Comparison of ENCODE assay signal across 8 cellular contexts in the genomic region with DNA sequence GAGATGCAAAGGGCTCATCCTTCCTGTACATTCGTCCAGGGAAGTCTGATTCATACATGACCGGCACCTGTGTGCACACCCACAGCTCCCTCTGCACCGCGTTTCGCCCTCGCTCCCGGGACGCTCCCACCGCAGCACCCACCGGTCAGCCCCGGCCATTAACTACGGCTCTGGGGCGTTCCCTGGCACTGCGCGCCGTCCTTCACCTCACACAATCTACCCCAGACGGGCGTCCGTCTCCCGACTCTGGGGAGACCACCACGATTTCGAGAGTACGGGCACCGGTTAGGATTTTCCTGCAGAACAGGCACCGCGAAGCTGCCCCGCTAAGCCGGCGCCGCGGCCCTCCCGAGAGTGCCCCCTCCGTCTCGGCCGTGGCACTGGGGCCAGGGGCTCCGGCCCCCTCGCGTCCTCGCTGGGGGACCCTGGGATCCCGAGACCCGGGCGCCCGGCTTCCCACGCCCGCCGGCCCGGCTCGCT. TPM values are rescaled to one million over a fixed set of nuclear protein-coding genes. Genes with fewer than 3 reads are reported as not detected.
DNase-seq lines count a peak whose midpoint lies in the region; ATAC-seq and TF ChIP-seq lines count a peak whose summit lies in the region.

No MANE protein-coding gene starts in this region.

- H3K36me3 Mint-ChIP-seq in T-cell = peaks cover 7% of the 10 kb centered on the region

- H3K36me3 ChIP-seq in brain microvascular endothelial cell (replicated peaks) (no peaks in the 10 kb centered on the region), skeletal muscle tissue (ENCODE audit: control insufficient read depth in 3 of 3, insufficient read depth in 3 of 3, low read length in 3 of 3) (peaks cover 2 to 9% (median 8%) of the 10 kb centered on the region in 3 donors)

- H3K27me3 Mint-ChIP-seq in T-cell = no peaks in the 10 kb centered on the region

- no peaks in the 10 kb centered on the region for H3K9me3 Mint-ChIP-seq in T-cell

- peak overlapping the region; percentile 88 to 91 for H3K27ac Mint-ChIP-seq in T-cell

- in situ Hi-C loops in brain microvascular endothelial cell (cut with HindIII; ENCODE audit: low pct_ligation_motif_present, low sequenced_read_pairs) = no loop called here

- H3K27ac ChIP-seq in brain microvascular endothelial cell (peak overlapping the region; percentile 93), skeletal muscle tissue (ENCODE audit: low read depth, low read length) (peak overlapping the region; percentile 96)

- POLR2A ChIA-PET in T-cell (lab: Charles Lee) = no interaction called here

- DNase-seq in COLO668 (lab: John Stamatoyannopoulos, UW; ENCODE audit: unreplicated experiment) (peak; percentile 48), T-cell (peak in 6 of 34 experiments; percentile 1 to 17 (median 10)), brain microvascular endothelial cell (peak; percentile 12), iPS-NIHi11 (ENCODE audit: low spot score) (peak; percentile 75), DMS79 treated with DMSO at 0.1 percent for 48 hours (lab: John Stamatoyannopoulos, UW) (no peak)

- ATAC-seq in GM19467 (IDR thresholded peaks at IDR 0.05; ENCODE audit: unreplicated experiment) = peak; percentile 38
- peak; percentile 32 for ATAC-seq in HG03521 (IDR thresholded peaks at IDR 0.05; ENCODE audit: unreplicated experiment)
- peak; percentile 21 to 39 (median 29) for ATAC-seq in T-cell (replicated peaks in 1 of 4)

- CTCF ChIA-PET in T-cell (lab: Charles Lee) = no interaction called here

- no peaks in the 10 kb centered on the region for H3K9me3 ChIP-seq in skeletal muscle tissue (ENCODE audit: control insufficient read depth in 3 of 3, low read length in 3 of 3)

- peak overlapping the region; percentile 83 to 94 (median 92) for H3K4me3 Mint-ChIP-seq in T-cell

- H3K4me1 Mint-ChIP-seq in T-cell = peaks cover 34 to 42% (median 35%) of the 10 kb centered on the region in 3 donors

- H3K27me3 ChIP-seq in brain microvascular endothelial cell (replicated peaks) (no peaks in the 10 kb centered on the region), skeletal muscle tissue (ENCODE audit: control insufficient read depth in 3 of 3, insufficient read depth in 3 of 3, low read length in 3 of 3) (no peaks in the 10 kb centered on the region)

- H3K4me1 ChIP-seq in skeletal muscle tissue (ENCODE audit: control insufficient read depth in 3 of 3, insufficient read depth in 3 of 3, low read length in 3 of 3) = peaks cover 6 to 19% (median 16%) of the 10 kb centered on the region in 3 donors

- H3K4me3 ChIP-seq in brain microvascular endothelial cell (ENCODE audit: low read depth, low read length) (peak overlapping the region; percentile 86), skeletal muscle tissue (ENCODE audit: low read length in 3 of 3) (peak overlapping the region; percentile 69 to 96 (median 95))

- TF ChIP-seq CTCF in brain microvascular endothelial cell (IDR thresholded peaks at IDR 0.05; ENCODE audit: low read depth, low read length, missing control alignments) = no peak

- H3K9ac ChIP-seq in skeletal muscle tissue (ENCODE audit: low read depth in 1 of 3, low read length in 3 of 3) = peak overlapping the region; percentile 93 to 99 (median 98)

RNA-seq across cellular contexts. Expression of a gene that starts 0.4 kb away (rescaled TPM):
- total RNA-seq in T-cell (10 to 100 TPM; 18.6 to 28.9 (median 26.0) TPM), skeletal muscle tissue (30.3 TPM)

RNA-seq across cellular contexts. Expression of a gene that starts 47.6 kb away (rescaled TPM):
- total RNA-seq in T-cell (10 to 100 TPM; 41.6 to 79.7 (median 77.5) TPM), skeletal muscle tissue (31.3 TPM)
